In genomic region chr1:28144203-28145135, GRCh38 we compare ENCODE assay signal across 8 cellular contexts. TPM values are rescaled to one million over a fixed set of nuclear protein-coding genes. Genes with fewer than 3 reads are reported as not detected.
DNase-seq lines count a peak whose midpoint lies in the region; ATAC-seq and TF ChIP-seq lines count a peak whose summit lies in the region.

No MANE protein-coding gene starts in this region.

- peaks cover 16% of the 10 kb centered on the region for H3K4me1 Mint-ChIP-seq in activated CD8-positive, alpha-beta T cell treated with anti-CD3 and anti-CD28 coated beads for 36 hours (ENCODE audit: low read depth)

- H3K36me3 Mint-ChIP-seq in activated CD8-positive, alpha-beta T cell treated with anti-CD3 and anti-CD28 coated beads for 36 hours (ENCODE audit: low read depth), result no peaks in the 10 kb centered on the region

- POLR2A ChIA-PET in activated CD8-positive, alpha-beta T cell treated with anti-CD3 and anti-CD28 coated beads for 36 hours (lab: Charles Lee), result interaction anchor here (0.8 to 2.1 kb wide), 6 partner anchors 17 to 56 kb away, joined by 3 to 9 read pairs (median 5); partner anchors contain the start of gene EYA3

- peak overlapping the region; percentile 16 for H3K27ac Mint-ChIP-seq in activated CD8-positive, alpha-beta T cell treated with anti-CD3 and anti-CD28 coated beads for 36 hours

- ATAC-seq in GM19025 (IDR thresholded peaks at IDR 0.05; ENCODE audit: low read depth, unreplicated experiment) (peak; percentile 72), HG03103 (IDR thresholded peaks at IDR 0.05; ENCODE audit: low read depth, unreplicated experiment) (peak; percentile 71)
- ATAC-seq in activated CD8-positive, alpha-beta T cell treated with anti-CD3 and anti-CD28 coated beads for 36 hours, result peak; percentile 96

- H3K9me3 Mint-ChIP-seq in activated CD8-positive, alpha-beta T cell treated with anti-CD3 and anti-CD28 coated beads for 36 hours, result no peaks in the 10 kb centered on the region

- peaks cover 3% of the 10 kb centered on the region for H3K27me3 Mint-ChIP-seq in activated CD8-positive, alpha-beta T cell treated with anti-CD3 and anti-CD28 coated beads for 36 hours

- DNase-seq in AML-193 (lab: John Stamatoyannopoulos, UW) (peak; percentile 47 to 64), UCSD-AML1 (lab: John Stamatoyannopoulos, UW; ENCODE audit: unreplicated experiment) (no peak), 8988T (no peak), NCI-H2196 treated with DMSO at 0.1 percent for 48 hours (lab: John Stamatoyannopoulos, UW; ENCODE audit: unreplicated experiment) (no peak)
- peak; percentile 70 for DNase-seq in activated CD8-positive, alpha-beta T cell treated with anti-CD3 and anti-CD28 coated beads for 36 hours
- DNase-seq in stimulated activated CD4-positive, alpha-beta T cell treated with anti-CD3 and anti-CD28 coated beads, Interleukin-2, amount 100 ng/mL, for 48 hours, result peak; percentile 11 to 37

- CTCF ChIA-PET in activated CD8-positive, alpha-beta T cell treated with anti-CD3 and anti-CD28 coated beads for 36 hours (lab: Charles Lee), result interaction anchor here (1.1 to 2.4 kb wide), 4 partner anchors 24 to 287 kb away, joined by 3 to 7 read pairs (median 4); partner anchors contain the start of gene EYA3

- intact Hi-C loops in activated CD8-positive, alpha-beta T cell treated with anti-CD3 and anti-CD28 coated beads for 36 hours (cut with micrococcal nuclease), result no loop called here

- H3K4me3 Mint-ChIP-seq in activated CD8-positive, alpha-beta T cell treated with anti-CD3 and anti-CD28 coated beads for 36 hours, result no peak overlapping the region

- TF ChIP-seq CTCF in activated CD8-positive, alpha-beta T cell treated with anti-CD3 and anti-CD28 coated beads for 36 hours (IDR thresholded peaks at IDR 0.05), result no peak

RNA-seq across cellular contexts. Expression of gene PTAFR, which starts 32.0 kb away (rescaled TPM):
- under 1 TPM; 0.16 to 0.25 TPM for total RNA-seq in activated CD8-positive, alpha-beta T cell treated with anti-CD3 and anti-CD28 coated beads for 36 hours

RNA-seq across cellular contexts. Expression of gene EYA3, which starts 56.1 kb away (rescaled TPM):
- 10 to 100 TPM; 34.6 to 34.9 TPM for total RNA-seq in activated CD8-positive, alpha-beta T cell treated with anti-CD3 and anti-CD28 coated beads for 36 hours

Comparison
In these comparisons a context has a peak if more than half of its experiments do, and no peak if none do; other contexts are left out.
1. DNase-seq: peak in AML-193 (2 of 2), activated CD8-positive, alpha-beta T cell treated with anti-CD3 and anti-CD28 coated beads for 36 hours (single experiment) and stimulated activated CD4-positive, alpha-beta T cell treated with anti-CD3 and anti-CD28 coated beads, Interleukin-2, amount 100 ng/mL, for 48 hours (2 of 2); none in UCSD-AML1 (single experiment), 8988T (single experiment) and NCI-H2196 treated with DMSO at 0.1 percent for 48 hours (single experiment).
2. Peak in every context shown above with its lines, with median percentiles within 50 percentile points of each other: ATAC-seq.